1 cellular context compared by ENCODE assay signal in the genomic region with DNA sequence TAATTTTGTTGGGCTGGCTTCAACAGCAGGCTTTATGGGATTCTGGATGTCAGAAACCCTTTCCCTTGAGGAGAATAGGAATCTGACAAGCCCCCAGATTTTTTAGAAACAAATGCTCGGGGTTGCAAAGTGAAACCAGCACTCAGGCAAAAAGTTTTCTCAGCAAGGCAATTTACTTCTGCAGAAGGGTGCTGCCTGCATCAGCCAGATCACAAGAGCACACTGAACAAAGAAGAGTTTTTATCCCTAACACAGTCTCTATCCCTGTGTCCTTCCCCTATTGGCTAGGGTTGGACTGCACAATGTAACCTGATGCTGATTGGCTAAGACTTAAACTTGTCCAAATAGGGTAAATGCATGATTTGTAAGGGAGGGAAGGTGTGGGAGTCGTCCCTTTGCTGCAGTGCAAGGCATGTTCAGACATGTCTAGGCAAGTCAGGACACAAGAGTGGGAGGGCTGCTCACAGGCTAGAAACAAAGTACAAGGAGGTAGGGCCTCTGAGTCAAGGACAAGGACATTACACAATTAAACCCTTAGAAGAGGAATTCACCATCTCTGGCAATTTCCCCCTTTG.
TF ChIP-seq lines count a peak whose summit lies in the region.

No MANE protein-coding gene starts in this region.

TF ChIP-seq in HepG2, 621 proteins besides CTCF, POLR2A, EP300 and RAD21:
- TF ChIP-seq ZNF562 (CRISPR knock-in tag; IDR thresholded peaks at IDR 0.05; ENCODE audit: borderline replicate concordance) (peak; percentile 91; the same call in 1 of the 2 replicates), NKX3-1 (CRISPR knock-in tag; IDR thresholded peaks at IDR 0.05) (no peak)
